ENCODE assay signal across 7 cellular contexts in the genomic region with DNA sequence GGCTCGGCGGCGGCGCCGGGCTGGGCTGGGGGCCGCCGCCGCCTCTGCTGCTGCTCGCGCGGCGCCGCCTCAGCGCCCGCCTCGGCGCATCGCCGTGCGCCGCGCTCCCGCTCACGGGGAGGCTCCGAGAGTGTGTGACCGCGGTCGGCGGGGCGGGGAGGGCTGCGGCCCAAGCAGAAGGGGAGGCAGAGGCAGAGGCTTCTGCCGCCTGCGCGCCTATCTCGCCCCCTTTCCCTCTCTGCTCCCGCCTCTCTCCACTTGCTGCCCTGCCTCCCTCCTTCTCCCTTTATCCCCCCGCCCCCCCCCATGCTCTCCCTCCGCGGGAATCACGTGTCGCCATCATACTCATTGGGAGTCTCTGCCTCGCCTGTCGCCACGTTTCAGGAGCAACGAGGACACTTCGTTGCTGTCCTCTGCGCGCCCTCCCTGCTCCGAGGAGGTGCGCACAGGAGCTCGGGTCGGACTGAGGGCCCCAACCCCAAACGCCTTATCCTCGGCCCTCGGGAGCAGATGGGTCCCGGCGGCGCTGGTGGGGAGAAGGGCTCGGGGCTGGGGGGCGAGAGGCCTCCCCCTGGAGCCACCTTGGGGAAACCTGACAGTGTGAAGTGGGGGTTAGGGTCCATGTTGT. TPM values are rescaled to one million over a fixed set of nuclear protein-coding genes. Genes with fewer than 3 reads are reported as not detected.
DNase-seq lines count a peak whose midpoint lies in the region; ATAC-seq and TF ChIP-seq lines count a peak whose summit lies in the region.

A gene with protein sequence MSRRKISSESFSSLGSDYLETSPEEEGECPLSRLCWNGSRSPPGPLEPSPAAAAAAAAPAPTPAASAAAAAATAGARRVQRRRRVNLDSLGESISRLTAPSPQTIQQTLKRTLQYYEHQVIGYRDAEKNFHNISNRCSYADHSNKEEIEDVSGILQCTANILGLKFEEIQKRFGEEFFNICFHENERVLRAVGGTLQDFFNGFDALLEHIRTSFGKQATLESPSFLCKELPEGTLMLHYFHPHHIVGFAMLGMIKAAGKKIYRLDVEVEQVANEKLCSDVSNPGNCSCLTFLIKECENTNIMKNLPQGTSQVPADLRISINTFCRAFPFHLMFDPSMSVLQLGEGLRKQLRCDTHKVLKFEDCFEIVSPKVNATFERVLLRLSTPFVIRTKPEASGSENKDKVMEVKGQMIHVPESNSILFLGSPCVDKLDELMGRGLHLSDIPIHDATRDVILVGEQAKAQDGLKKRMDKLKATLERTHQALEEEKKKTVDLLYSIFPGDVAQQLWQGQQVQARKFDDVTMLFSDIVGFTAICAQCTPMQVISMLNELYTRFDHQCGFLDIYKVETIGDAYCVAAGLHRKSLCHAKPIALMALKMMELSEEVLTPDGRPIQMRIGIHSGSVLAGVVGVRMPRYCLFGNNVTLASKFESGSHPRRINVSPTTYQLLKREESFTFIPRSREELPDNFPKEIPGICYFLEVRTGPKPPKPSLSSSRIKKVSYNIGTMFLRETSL (minus strand): TSS at position 203 of the 628 bp plus-strand sequence. CDS start 421 bp downstream, outside the sequence.

- TF ChIP-seq CTCF in GM13977 (IDR thresholded peaks at IDR 0.05; ENCODE audit: extremely low read depth, insufficient read depth, missing control alignments) (no peak), liver (IDR thresholded peaks at IDR 0.05; ENCODE audit: low read depth, low read length, missing input control) (no peak), thoracic aorta (IDR thresholded peaks at IDR 0.05) (no peak)

- H3K9me3 ChIP-seq in liver (ENCODE audit: control insufficient read depth in 4 of 4, low read length in 3 of 4) (no peaks in the 10 kb centered on the region), thoracic aorta (no peaks in the 10 kb centered on the region)

- H3K9me3 Mint-ChIP-seq in central memory CD8-positive, alpha-beta T cell: peaks cover 5% of the 10 kb centered on the region

- no peak within 1 kb of the TSS for H3K9ac ChIP-seq in liver (ENCODE audit: low read depth in 1 of 2, low read length in 2 of 2)

- H3K36me3 ChIP-seq in H7 (replicated peaks; ENCODE audit: control insufficient read depth, insufficient read depth, low read length) (no peaks in the 10 kb centered on the region), liver (ENCODE audit: control insufficient read depth in 4 of 4, insufficient read depth in 3 of 4, low read depth in 1 of 4, low read length in 3 of 4) (no peaks in the 10 kb centered on the region), thoracic aorta (no peaks in the 10 kb centered on the region)

- peaks cover 5% of the 10 kb centered on the region for H3K4me1 Mint-ChIP-seq in central memory CD8-positive, alpha-beta T cell

- peak; percentile 45 for DNase-seq in GM13977 (ENCODE audit: low spot score)
- peak; percentile 70 for DNase-seq in H7
- DNase-seq in NCI-H1930 (lab: John Stamatoyannopoulos, UW): peak; percentile 33 to 44
- DNase-seq in central memory CD8-positive, alpha-beta T cell (ENCODE audit: low spot score in 2 of 2): no peak
- no peak for DNase-seq in thoracic aorta (ENCODE audit: low spot score)
- no peak for DNase-seq in COR-L47 (lab: John Stamatoyannopoulos, UW)

- H3K27me3 Mint-ChIP-seq in central memory CD8-positive, alpha-beta T cell: peaks cover 21% of the 10 kb centered on the region

- H3K27ac ChIP-seq in liver (ENCODE audit: low read depth in 1 of 2, low read length in 2 of 2) (no peak within 1 kb of the TSS), thoracic aorta (no peak within 1 kb of the TSS)

- in situ Hi-C loops in GM13977 (cut with MboI; ENCODE audit: low pct_unique_long_range_greater_than_20kb, low sequenced_read_pairs, unreplicated experiment): no loop called here

- peaks cover 29% of the 10 kb centered on the region for H3K27me3 ChIP-seq in H7 (ENCODE audit: control insufficient read depth, insufficient read depth, low read length)
- peaks cover 0 to 29% (median 9%) of the 10 kb centered on the region in 4 donors for H3K27me3 ChIP-seq in liver (ENCODE audit: control insufficient read depth in 4 of 4, insufficient read depth in 4 of 4, low read length in 3 of 4)
- no peaks in the 10 kb centered on the region for H3K27me3 ChIP-seq in thoracic aorta (replicated peaks; ENCODE audit: insufficient read depth)

- H3K4me3 ChIP-seq in H7 (ENCODE audit: insufficient read depth, low read depth, low read length) (peak within 1 kb of the TSS; percentile 47), liver (ENCODE audit: low read depth in 1 of 3, low read length in 3 of 3) (peak within 1 kb of the TSS in 2 of 3 donors; percentile 27 to 71), thoracic aorta (peak within 1 kb of the TSS; percentile 62)

- no peak within 1 kb of the TSS for H3K27ac Mint-ChIP-seq in central memory CD8-positive, alpha-beta T cell (ENCODE audit: low read depth)

- no peaks in the 10 kb centered on the region for H3K36me3 Mint-ChIP-seq in central memory CD8-positive, alpha-beta T cell (ENCODE audit: insufficient read depth)

- peaks cover 6 to 21% (median 16%) of the 10 kb centered on the region in 4 donors for H3K4me1 ChIP-seq in liver (ENCODE audit: control insufficient read depth in 4 of 4, insufficient read depth in 4 of 4, low read length in 3 of 4)
- H3K4me1 ChIP-seq in thoracic aorta (ENCODE audit: control insufficient read depth in 1 of 2, low read depth in 2 of 2): peaks cover 0 to 17% of the 10 kb centered on the region in 2 donors

- 2% methylated on average over 59 of the region's 60 CpGs for WGBS in liver

- TF ChIP-seq RAD21 in liver (IDR thresholded peaks at IDR 0.05): no peak

- peak within 1 kb of the TSS; percentile 4 for H3K4me3 Mint-ChIP-seq in central memory CD8-positive, alpha-beta T cell

- no peak for ATAC-seq in central memory CD8-positive, alpha-beta T cell (replicated peaks; ENCODE audit: extremely low read depth, poor library complexity, severe bottlenecking)
- no peak for ATAC-seq in thoracic aorta (ENCODE audit: insufficient number of reproducible peaks, low FRiP score, low read depth)

TF ChIP-seq in liver, 16 proteins besides CTCF, POLR2A, EP300 and RAD21:
- TF ChIP-seq, protein P1, sequence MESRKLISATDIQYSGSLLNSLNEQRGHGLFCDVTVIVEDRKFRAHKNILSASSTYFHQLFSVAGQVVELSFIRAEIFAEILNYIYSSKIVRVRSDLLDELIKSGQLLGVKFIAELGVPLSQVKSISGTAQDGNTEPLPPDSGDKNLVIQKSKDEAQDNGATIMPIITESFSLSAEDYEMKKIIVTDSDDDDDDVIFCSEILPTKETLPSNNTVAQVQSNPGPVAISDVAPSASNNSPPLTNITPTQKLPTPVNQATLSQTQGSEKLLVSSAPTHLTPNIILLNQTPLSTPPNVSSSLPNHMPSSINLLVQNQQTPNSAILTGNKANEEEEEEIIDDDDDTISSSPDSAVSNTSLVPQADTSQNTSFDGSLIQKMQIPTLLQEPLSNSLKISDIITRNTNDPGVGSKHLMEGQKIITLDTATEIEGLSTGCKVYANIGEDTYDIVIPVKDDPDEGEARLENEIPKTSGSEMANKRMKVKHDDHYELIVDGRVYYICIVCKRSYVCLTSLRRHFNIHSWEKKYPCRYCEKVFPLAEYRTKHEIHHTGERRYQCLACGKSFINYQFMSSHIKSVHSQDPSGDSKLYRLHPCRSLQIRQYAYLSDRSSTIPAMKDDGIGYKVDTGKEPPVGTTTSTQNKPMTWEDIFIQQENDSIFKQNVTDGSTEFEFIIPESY (IDR thresholded peaks at IDR 0.05): no peak
- TF ChIP-seq NR2F2 (IDR thresholded peaks at IDR 0.05) (no peak), FOXA2 (IDR thresholded peaks at IDR 0.05) (no peak), JUND (IDR thresholded peaks at IDR 0.05) (no peak)
- TF ChIP-seq, protein P2, sequence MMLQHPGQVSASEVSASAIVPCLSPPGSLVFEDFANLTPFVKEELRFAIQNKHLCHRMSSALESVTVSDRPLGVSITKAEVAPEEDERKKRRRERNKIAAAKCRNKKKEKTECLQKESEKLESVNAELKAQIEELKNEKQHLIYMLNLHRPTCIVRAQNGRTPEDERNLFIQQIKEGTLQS (IDR thresholded peaks at IDR 0.05): no peak
TF ChIP-seq in liver: peak in this region for 0.

RNA-seq across cellular contexts. Expression of the gene that starts here (rescaled TPM):
- 0.26 and 0.55 TPM in 2 replicates for total RNA-seq in H7 (2014; rRNA removed; shearing (Covaris generic))
- total RNA-seq in liver (1 to 10 TPM; 2.8 to 4.4 TPM), thoracic aorta (1 to 10 TPM; 5.3 to 9.4 TPM)
- under 1 TPM; 0.55 to 0.57 TPM for polyA plus RNA-seq in liver

Comparison
In these comparisons a context has a peak if more than half of its experiments do, and no peak if none do; other contexts are left out.
1. Peak in DNase-seq and H3K4me3 ChIP-seq in H7; RNA of the gene not detected or under 1 TPM.
2. DNase-seq: peak in GM13977 (single experiment) and NCI-H1930 (2 of 2); none in central memory CD8-positive, alpha-beta T cell (0 of 2), thoracic aorta (single experiment) and COR-L47 (single experiment).
3. Peak in every context shown above with its lines, with median percentiles within 50 percentile points of each other: H3K4me3 ChIP-seq.